In genomic region chr3:22691407-22691806, GRCh38 we compare ENCODE assay signal across 1 cellular context.
TF ChIP-seq lines count a peak whose summit lies in the region.

No MANE protein-coding gene starts in this region.

TF ChIP-seq in GM23338, 12 proteins besides CTCF, POLR2A, EP300 and RAD21 (continued from another document):
- TF ChIP-seq ZNF462 (CRISPR knock-in tag; IDR thresholded peaks at IDR 0.05) = no peak
